25 cellular contexts compared by ENCODE assay signal in the genomic region with DNA sequence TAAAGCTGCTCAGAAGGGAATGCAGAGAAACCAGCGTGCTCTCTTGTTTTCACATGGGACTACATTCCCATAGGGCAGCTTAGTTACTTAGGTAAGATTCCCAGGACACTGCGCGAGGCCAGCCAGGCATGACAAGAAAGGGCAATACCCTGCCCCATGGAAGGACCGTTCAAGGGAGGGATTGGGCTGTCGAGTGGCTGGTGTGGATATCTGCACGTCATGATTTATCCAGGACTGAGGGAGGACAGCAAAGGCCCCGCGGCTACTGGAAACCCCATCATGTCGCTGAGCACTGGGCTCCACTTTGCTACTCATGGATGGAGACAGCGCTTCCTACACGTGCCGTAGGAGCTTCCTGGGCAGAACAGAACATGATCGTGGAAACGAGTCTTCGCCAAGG.
DNase-seq lines count a peak whose midpoint lies in the region; FAIRE-seq and TF ChIP-seq lines count a peak whose summit lies in the region.
"Had no signal": no experiment of that assay in that cellular context is flagged by ENCODE, and none has a peak within 500 bp of the region (broad histone marks: within the 10 kb centered on the region; RNA-seq: fewer than 3 reads in every experiment).

No MANE protein-coding gene starts in this region.

- H3K9me3 ChIP-seq in H1 (ENCODE audit: insufficient read depth in 2 of 2, low read depth in 1 of 2, low read length in 1 of 2), result no peaks in the 10 kb centered on the region
- H3K9me3 ChIP-seq in SJCRH30 (replicated peaks), result no peaks in the 10 kb centered on the region
- H3K9me3 ChIP-seq: BE2C had no signal

- no peak overlapping the region for H4K5ac ChIP-seq in H1 (ENCODE audit: insufficient read length, low read depth, low read length)

- H3K9ac ChIP-seq in H1 (replicated peaks in 1 of 4; ENCODE audit: extremely low read depth in 1 of 4, low read depth in 3 of 4, low read length in 3 of 4), result no peak overlapping the region
- H3K9ac ChIP-seq: BLaER1 had no signal

- H2BK120ac ChIP-seq in H1 (replicated peaks; ENCODE audit: low read depth, low read length), result no peak overlapping the region

- no peak for TF ChIP-seq EP300 in H1 (IDR thresholded peaks at IDR 0.05; ENCODE audit: borderline replicate concordance in 1 of 2, low read depth in 2 of 2, low read length in 2 of 2)

- H2AFZ ChIP-seq in H1 (ENCODE audit: low read length), result no peak overlapping the region

- no peaks in the 10 kb centered on the region for H3K23me2 ChIP-seq in H1 (ENCODE audit: low read depth, low read length)

- H3K4me3 ChIP-seq in H1 (ENCODE audit: extremely low read depth in 1 of 4, insufficient read depth in 2 of 4, low read depth in 3 of 4, low read length in 4 of 4) (no peak overlapping the region), SJCRH30 (no peak overlapping the region)
- H3K4me3 ChIP-seq: BLaER1 had no signal

- DNase-seq in H1 (ENCODE audit: low read depth in 1 of 2, low spot score in 2 of 2) (no peak), left kidney (ENCODE audit: low read depth, low spot score) (peak; percentile 86), NCI-H1930 (lab: John Stamatoyannopoulos, UW) (no peak), SJCRH30 (no peak), NCI-H446 treated with DMSO at 0.1 percent for 48 hours (lab: John Stamatoyannopoulos, UW) (no peak)
- DNase-seq: 8988T; ACHN; BE2C; C1 segment of cervical spinal cord; CD4-positive, alpha-beta memory T cell; CD4-positive, CD25-positive, alpha-beta regulatory T cell; CD8-positive, alpha-beta memory T cell; COR-L47; DMS 273 treated with DMSO at 0.1 percent for 48 hours; DMS153; DMS53; DMS79; DND-41; EL; GF-D8 had no signal

- H2BK15ac ChIP-seq in H1 (ENCODE audit: low read length), result no peak overlapping the region

- H3K4ac ChIP-seq in H1 (replicated peaks; ENCODE audit: insufficient read length, low read depth, low read length), result no peak overlapping the region

- H2BK20ac ChIP-seq in H1 (ENCODE audit: low read length), result no peak overlapping the region

- no peak overlapping the region for H3K18ac ChIP-seq in H1 (ENCODE audit: extremely low read depth, low read length)

- H3K27me3 ChIP-seq in H1 (replicated peaks in 1 of 4; ENCODE audit: control insufficient read depth in 3 of 4, extremely low read depth in 1 of 4, insufficient read depth in 3 of 4, low read length in 3 of 4) (no peaks in the 10 kb centered on the region), SJCRH30 (no peaks in the 10 kb centered on the region)
- H3K27me3 ChIP-seq: BE2C, BLaER1 had no signal

- H3K36me3 ChIP-seq in H1 (ENCODE audit: control insufficient read depth in 2 of 4, insufficient read depth in 4 of 4, low read length in 3 of 4), result no peaks in the 10 kb centered on the region
- H3K36me3 ChIP-seq in SJCRH30, result no peaks in the 10 kb centered on the region
- H3K36me3 ChIP-seq: BE2C, BLaER1 had no signal

- no peaks in the 10 kb centered on the region for H3K4me1 ChIP-seq in H1 (replicated peaks in 1 of 4; ENCODE audit: control insufficient read depth in 3 of 4, insufficient read depth in 4 of 4, low read length in 3 of 4)
- no peaks in the 10 kb centered on the region for H3K4me1 ChIP-seq in SJCRH30
- H3K4me1 ChIP-seq: BE2C, BLaER1 had no signal

- TF ChIP-seq POLR2A in H1 (IDR thresholded peaks at IDR 0.05; ENCODE audit: control extremely low read depth in 1 of 2, low read depth in 2 of 2, low read length in 2 of 2), result no peak

- CTCF ChIA-PET in H1 (lab: Charles Lee; ENCODE audit: partially characterized antibody), result interaction anchor here (0.6 to 1.3 kb wide), 2 partner anchors 28 to 167 kb away, joined by 3 read pairs; no protein-coding TSS in a partner anchor

- no peaks in the 10 kb centered on the region for H3K79me2 ChIP-seq in H1 (ENCODE audit: control insufficient read depth in 1 of 2, insufficient read depth in 2 of 2, low read length in 2 of 2)

- no peaks in the 10 kb centered on the region for H4K20me1 ChIP-seq in H1 (replicated peaks in 1 of 2; ENCODE audit: control insufficient read depth in 1 of 2, insufficient read depth in 2 of 2, low read length in 2 of 2)
- H4K20me1 ChIP-seq: BLaER1 had no signal

- TF ChIP-seq RAD21 in H1 (IDR thresholded peaks at IDR 0.05 in 1 of 2, conservative IDR thresholded peaks at IDR 0.05 in 1 of 2; ENCODE audit: low read depth in 2 of 2, low read length in 2 of 2), result no peak

- no peak for TF ChIP-seq CTCF in H1 (IDR thresholded peaks at IDR 0.05; ENCODE audit: control extremely low read depth in 1 of 3, insufficient read depth in 1 of 3, low read depth in 1 of 3, low read length in 3 of 3)

- POLR2A ChIA-PET in H1 (lab: Charles Lee; ENCODE audit: partially characterized antibody), result no interaction called here

- H2AK5ac ChIP-seq in H1 (ENCODE audit: low read depth, low read length), result peak overlapping the region; percentile 53; the same call in 1 of the 2 replicates

- H3K27ac ChIP-seq in H1 (ENCODE audit: low read depth, low read length) (no peak overlapping the region), SJCRH30 (no peak overlapping the region)
- H3K27ac ChIP-seq: BLaER1 had no signal

- H3K14ac ChIP-seq in H1 (ENCODE audit: insufficient read length), result no peak overlapping the region

- H3K79me1 ChIP-seq in H1 (ENCODE audit: low read depth, low read length), result no peaks in the 10 kb centered on the region

- no peak overlapping the region for H4K8ac ChIP-seq in H1 (ENCODE audit: extremely low read depth, insufficient read depth, low read length)

- no peak overlapping the region for H2BK12ac ChIP-seq in H1 (ENCODE audit: low read depth, low read length)

- no peak overlapping the region for H3K56ac ChIP-seq in H1 (replicated peaks; ENCODE audit: insufficient read length, low read depth, low read length)

- no peak overlapping the region for H3K4me2 ChIP-seq in H1 (ENCODE audit: insufficient read depth in 1 of 2, low read depth in 2 of 2, low read length in 2 of 2)
- H3K4me2 ChIP-seq: BLaER1 had no signal

- no peak for FAIRE-seq in H1 (lab: Jason Lieb, UNC)
- FAIRE-seq: A204.1, G401.6, GM12891, GM19239 had no signal

- no peak overlapping the region for H4K91ac ChIP-seq in H1 (replicated peaks; ENCODE audit: insufficient read length, low read length)

- no peak overlapping the region for H2BK5ac ChIP-seq in H1 (ENCODE audit: low read depth, low read length)

- H3K23ac ChIP-seq in H1 (ENCODE audit: insufficient read length), result no peak overlapping the region

- WGBS in H1 (ENCODE audit: extremely low coverage in 1 of 2, insufficient coverage in 1 of 2, insufficient read length in 1 of 2, insufficient replicate concordance in 2 of 2, low coverage in 1 of 2, low lambda C conversion rate in 2 of 2, missing lambda C conversion rate in 1 of 2), 2 experiments, result 90% methylated on average over 15 of the region's 15 CpGs; no CpG with 5 or more reads in 1 of the 2 experiments

TF ChIP-seq in H1, 55 proteins besides CTCF, POLR2A, EP300 and RAD21:
- TF ChIP-seq RBBP5 (IDR thresholded peaks at IDR 0.05; ENCODE audit: borderline replicate concordance, low read depth, low read length), result no peak
- TF ChIP-seq BACH1 (IDR thresholded peaks at IDR 0.05; ENCODE audit: low read length), result no peak
- TF ChIP-seq CHD2 (IDR thresholded peaks at IDR 0.05; ENCODE audit: low read length), result no peak
- no peak for TF ChIP-seq SUZ12 (IDR thresholded peaks at IDR 0.05; ENCODE audit: low read length)
- no peak for TF ChIP-seq CBX8 (IDR thresholded peaks at IDR 0.05; ENCODE audit: borderline replicate concordance, low read depth, low read length)
- no peak for TF ChIP-seq EGR1 (IDR thresholded peaks at IDR 0.05; ENCODE audit: borderline replicate concordance, low read depth, low read length)
- no peak for TF ChIP-seq JUND (IDR thresholded peaks at IDR 0.05; ENCODE audit: low read length)
- no peak for TF ChIP-seq NRF1 (IDR thresholded peaks at IDR 0.05; ENCODE audit: low read depth, low read length)
- no peak for TF ChIP-seq KDM4A (IDR thresholded peaks at IDR 0.05; ENCODE audit: low read depth, low read length, severe bottlenecking)
- TF ChIP-seq YY1 (IDR thresholded peaks at IDR 0.05; ENCODE audit: low read depth, low read length), result no peak
- TF ChIP-seq SAP30 (IDR thresholded peaks at IDR 0.05; ENCODE audit: insufficient read depth, insufficient replicate concordance, low read length), result no peak
TF ChIP-seq in H1: peak in this region for 0.
